ENCODE assay signal across 24 cellular contexts in the genomic region with DNA sequence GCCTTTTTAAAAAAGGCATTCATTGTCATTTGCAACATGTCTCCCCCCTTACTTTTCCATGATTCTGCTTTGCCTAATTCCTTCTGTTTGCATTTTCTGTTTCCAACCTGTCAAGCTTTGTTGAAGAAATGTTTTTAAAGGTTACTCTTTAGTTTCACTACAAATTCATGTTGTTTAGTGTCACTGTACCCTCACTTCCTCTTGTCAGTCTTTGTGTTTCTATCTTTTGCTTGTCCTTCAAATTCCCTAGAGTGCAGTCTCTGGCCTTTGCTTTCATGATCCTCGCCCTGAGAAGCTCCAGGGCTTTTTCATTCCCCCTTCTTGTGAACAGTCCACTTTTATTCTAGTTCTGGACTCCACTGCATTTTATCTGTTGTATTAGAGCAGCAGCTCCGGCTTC.
DNase-seq lines count a peak whose midpoint lies in the region; ATAC-seq lines count a peak whose summit lies in the region.
"Had no signal": no experiment of that assay in that cellular context is flagged by ENCODE, and none has a peak within 500 bp of the region (broad histone marks: within the 10 kb centered on the region; RNA-seq: fewer than 3 reads in every experiment).

No MANE protein-coding gene starts in this region.

- DNase-seq in SK-MEL-5 (ENCODE audit: low read depth, low spot score) (peak; percentile 9), SJCRH30 (no peak)
- no peak for DNase-seq in activated CD8-positive, alpha-beta T cell treated with anti-CD3 and anti-CD28 coated beads, Interleukin-2, amount 10 ng/mL, durations not matched to agents 7 days and 5 days
- no peak for DNase-seq in activated T-cell treated with anti-CD3 and anti-CD28 coated beads, Interleukin-2, amount 50 U/mL, for 4 hours
- DNase-seq: AML-193, DMS53, EL, GF-D8, KG1, NCI-H1105, NCI-H146, NCI-H2029, NCI-H2171, NCI-H345, NCI-H524 treated with DMSO at 0.1 percent for 48 hours, NCI-H82, OCI-M1, SHP77, SK-N-SH had no signal

- H3K4me1 Mint-ChIP-seq in activated CD8-positive, alpha-beta T cell treated with anti-CD3 and anti-CD28 coated beads, Interleukin-2, amount 10 ng/mL, durations not matched to agents 7 days and 5 days (ENCODE audit: low read depth) = peaks cover 5% of the 10 kb centered on the region
- H3K4me1 Mint-ChIP-seq in activated T-helper 17 cell treated with anti-CD3 and anti-CD28 coated beads, Interleukin-2, amount 50 U/mL, for 72 hours = peaks cover 18% of the 10 kb centered on the region
- H3K4me1 Mint-ChIP-seq in activated T-cell treated with anti-CD3 and anti-CD28 coated beads, Interleukin-2, amount 50 U/mL, for 4 hours (ENCODE audit: low read depth) = peaks cover 11% of the 10 kb centered on the region
- H3K4me1 Mint-ChIP-seq: CD14-positive monocyte had no signal

- H3K36me3 Mint-ChIP-seq in activated CD8-positive, alpha-beta T cell treated with anti-CD3 and anti-CD28 coated beads, Interleukin-2, amount 10 ng/mL, durations not matched to agents 7 days and 5 days (ENCODE audit: low read depth) = peaks cover 17% of the 10 kb centered on the region
- H3K36me3 Mint-ChIP-seq in activated T-helper 17 cell treated with anti-CD3 and anti-CD28 coated beads, Interleukin-2, amount 50 U/mL, for 72 hours (ENCODE audit: low read depth) = no peaks in the 10 kb centered on the region
- H3K36me3 Mint-ChIP-seq in activated T-cell treated with anti-CD3 and anti-CD28 coated beads, Interleukin-2, amount 50 U/mL, for 4 hours (ENCODE audit: insufficient read depth) = peaks cover 31% of the 10 kb centered on the region

- peaks cover 26% of the 10 kb centered on the region for H3K4me1 ChIP-seq in BLaER1
- no peaks in the 10 kb centered on the region for H3K4me1 ChIP-seq in SJCRH30

- peak overlapping the region; percentile 5; the same call in 1 of the 2 replicates for H3K27ac ChIP-seq in BLaER1
- H3K27ac ChIP-seq in SJCRH30 = no peak overlapping the region

- POLR2A ChIA-PET in activated CD8-positive, alpha-beta T cell treated with anti-CD3 and anti-CD28 coated beads, Interleukin-2, amount 10 ng/mL, durations not matched to agents 7 days and 5 days (lab: Charles Lee) = no interaction called here

- ATAC-seq in GM19397 (IDR thresholded peaks at IDR 0.05; ENCODE audit: unreplicated experiment) = peak; percentile 57
- ATAC-seq in HG03108 (IDR thresholded peaks at IDR 0.05; ENCODE audit: unreplicated experiment) = peak; percentile 62
- ATAC-seq in activated CD8-positive, alpha-beta T cell treated with anti-CD3 and anti-CD28 coated beads, Interleukin-2, amount 10 ng/mL, durations not matched to agents 7 days and 5 days = no peak
- no peak for ATAC-seq in activated T-helper 17 cell treated with anti-CD3 and anti-CD28 coated beads, Interleukin-2, amount 50 U/mL, for 72 hours (replicated peaks)
- no peak for ATAC-seq in activated T-cell treated with anti-CD3 and anti-CD28 coated beads, Interleukin-2, amount 50 U/mL, for 4 hours

- peak overlapping the region; percentile 33; the same call in 1 of the 2 replicates for H3K9ac ChIP-seq in BLaER1
- H3K9ac ChIP-seq: SK-N-SH had no signal

- H3K4me2 ChIP-seq in BLaER1 = peak overlapping the region; percentile 35
- H3K4me2 ChIP-seq: SK-N-SH had no signal

- peaks cover 100% of the 10 kb centered on the region for H3K36me3 ChIP-seq in BLaER1
- H3K36me3 ChIP-seq in SJCRH30 = peaks cover 32% of the 10 kb centered on the region

- no peak overlapping the region for H3K4me3 Mint-ChIP-seq in activated CD8-positive, alpha-beta T cell treated with anti-CD3 and anti-CD28 coated beads, Interleukin-2, amount 10 ng/mL, durations not matched to agents 7 days and 5 days
- no peak overlapping the region for H3K4me3 Mint-ChIP-seq in activated T-helper 17 cell treated with anti-CD3 and anti-CD28 coated beads, Interleukin-2, amount 50 U/mL, for 72 hours
- H3K4me3 Mint-ChIP-seq in activated T-cell treated with anti-CD3 and anti-CD28 coated beads, Interleukin-2, amount 50 U/mL, for 4 hours = no peak overlapping the region
- H3K4me3 Mint-ChIP-seq: CD14-positive monocyte had no signal

- H4K20me1 ChIP-seq in BLaER1 = peaks cover 8% of the 10 kb centered on the region; the same call in 1 of the 2 replicates

- CTCF ChIA-PET in activated CD8-positive, alpha-beta T cell treated with anti-CD3 and anti-CD28 coated beads, Interleukin-2, amount 10 ng/mL, durations not matched to agents 7 days and 5 days (lab: Charles Lee) = interaction anchor here (1.1 to 1.3 kb wide), 2 partner anchors 23 to 289 kb away, joined by 3 read pairs; no protein-coding TSS in a partner anchor

- H3K4me3 ChIP-seq in BLaER1 (no peak overlapping the region), SJCRH30 (no peak overlapping the region)

- H3K27me3 ChIP-seq in BLaER1 = no peaks in the 10 kb centered on the region
- H3K27me3 ChIP-seq in SJCRH30 = no peaks in the 10 kb centered on the region

- no peaks in the 10 kb centered on the region for H3K9me3 ChIP-seq in BLaER1
- no peaks in the 10 kb centered on the region for H3K9me3 ChIP-seq in SJCRH30 (replicated peaks)
- H3K9me3 ChIP-seq: SK-N-SH had no signal

- H3K27me3 Mint-ChIP-seq in activated CD8-positive, alpha-beta T cell treated with anti-CD3 and anti-CD28 coated beads, Interleukin-2, amount 10 ng/mL, durations not matched to agents 7 days and 5 days (ENCODE audit: low read depth) = no peaks in the 10 kb centered on the region
- no peaks in the 10 kb centered on the region for H3K27me3 Mint-ChIP-seq in activated T-helper 17 cell treated with anti-CD3 and anti-CD28 coated beads, Interleukin-2, amount 50 U/mL, for 72 hours
- no peaks in the 10 kb centered on the region for H3K27me3 Mint-ChIP-seq in activated T-cell treated with anti-CD3 and anti-CD28 coated beads, Interleukin-2, amount 50 U/mL, for 4 hours (ENCODE audit: low read depth)

- H3K27ac Mint-ChIP-seq in activated CD8-positive, alpha-beta T cell treated with anti-CD3 and anti-CD28 coated beads, Interleukin-2, amount 10 ng/mL, durations not matched to agents 7 days and 5 days = no peak overlapping the region
- H3K27ac Mint-ChIP-seq in activated T-helper 17 cell treated with anti-CD3 and anti-CD28 coated beads, Interleukin-2, amount 50 U/mL, for 72 hours = no peak overlapping the region
- H3K27ac Mint-ChIP-seq: CD14-positive monocyte had no signal

- H3K9me3 Mint-ChIP-seq in activated CD8-positive, alpha-beta T cell treated with anti-CD3 and anti-CD28 coated beads, Interleukin-2, amount 10 ng/mL, durations not matched to agents 7 days and 5 days (ENCODE audit: insufficient read depth) = no peaks in the 10 kb centered on the region
- H3K9me3 Mint-ChIP-seq in activated T-helper 17 cell treated with anti-CD3 and anti-CD28 coated beads, Interleukin-2, amount 50 U/mL, for 72 hours = no peaks in the 10 kb centered on the region
- H3K9me3 Mint-ChIP-seq in activated T-cell treated with anti-CD3 and anti-CD28 coated beads, Interleukin-2, amount 50 U/mL, for 4 hours = no peaks in the 10 kb centered on the region
- H3K9me3 Mint-ChIP-seq: CD14-positive monocyte had no signal

- in situ Hi-C loops in SK-MEL-5 (cut with HindIII; ENCODE audit: low pct_unique_long_range_greater_than_20kb, low sequenced_read_pairs) = no loop called here

Comparison
In these comparisons a context has a peak if more than half of its experiments do, and no peak if none do; other contexts are left out.
1. ATAC-seq: peak in GM19397 (single experiment) and HG03108 (single experiment); none in activated CD8-positive, alpha-beta T cell treated with anti-CD3 and anti-CD28 coated beads, Interleukin-2, amount 10 ng/mL, durations not matched to agents 7 days and 5 days (single experiment), activated T-helper 17 cell treated with anti-CD3 and anti-CD28 coated beads, Interleukin-2, amount 50 U/mL, for 72 hours (single experiment) and activated T-cell treated with anti-CD3 and anti-CD28 coated beads, Interleukin-2, amount 50 U/mL, for 4 hours (0 of 2).